ENCODE assay signal across 8 cellular contexts in the genomic region with DNA sequence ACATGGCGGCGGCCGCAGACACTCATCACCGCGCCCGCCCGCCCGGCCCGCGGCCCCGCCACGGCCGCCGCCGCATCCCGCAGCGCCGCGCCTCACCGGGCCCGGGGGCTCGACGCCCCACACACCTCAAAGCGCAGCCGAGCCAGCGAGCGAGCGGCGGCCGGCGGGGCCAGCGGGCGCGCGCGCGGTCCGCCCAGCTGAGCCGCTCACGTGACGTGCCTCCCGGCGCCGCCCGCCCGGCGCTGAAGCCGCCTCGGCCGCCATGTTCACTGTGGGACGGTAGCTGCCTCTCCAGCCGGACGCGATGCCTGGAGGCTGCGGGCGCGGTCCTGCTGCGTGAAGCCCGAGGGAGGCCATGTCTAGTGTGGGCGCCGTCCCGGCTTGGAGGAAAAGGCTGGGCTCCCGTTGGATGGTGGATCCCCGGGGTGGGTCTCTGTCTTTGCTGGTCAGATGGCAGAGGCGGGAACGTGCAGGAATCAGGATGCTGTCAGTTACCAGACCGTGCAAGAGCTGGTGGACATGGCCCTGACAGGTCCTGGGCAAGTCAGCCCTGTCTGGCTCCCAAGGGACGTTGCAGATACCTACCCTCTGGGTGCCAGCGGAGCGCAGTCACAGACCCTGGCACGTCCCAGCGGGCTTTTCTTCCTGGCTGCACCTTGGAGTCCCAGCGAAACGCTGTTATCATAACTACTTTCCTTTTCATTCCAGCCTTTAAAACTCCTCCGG. TPM values are rescaled to one million over a fixed set of nuclear protein-coding genes. Genes with fewer than 3 reads are reported as not detected.
A peak's percentile ranks its signal among the peaks of the same experiment; 100 is the strongest.
DNase-seq lines count a peak whose midpoint lies in the region; ATAC-seq and TF ChIP-seq lines count a peak whose summit lies in the region.

A gene with protein sequence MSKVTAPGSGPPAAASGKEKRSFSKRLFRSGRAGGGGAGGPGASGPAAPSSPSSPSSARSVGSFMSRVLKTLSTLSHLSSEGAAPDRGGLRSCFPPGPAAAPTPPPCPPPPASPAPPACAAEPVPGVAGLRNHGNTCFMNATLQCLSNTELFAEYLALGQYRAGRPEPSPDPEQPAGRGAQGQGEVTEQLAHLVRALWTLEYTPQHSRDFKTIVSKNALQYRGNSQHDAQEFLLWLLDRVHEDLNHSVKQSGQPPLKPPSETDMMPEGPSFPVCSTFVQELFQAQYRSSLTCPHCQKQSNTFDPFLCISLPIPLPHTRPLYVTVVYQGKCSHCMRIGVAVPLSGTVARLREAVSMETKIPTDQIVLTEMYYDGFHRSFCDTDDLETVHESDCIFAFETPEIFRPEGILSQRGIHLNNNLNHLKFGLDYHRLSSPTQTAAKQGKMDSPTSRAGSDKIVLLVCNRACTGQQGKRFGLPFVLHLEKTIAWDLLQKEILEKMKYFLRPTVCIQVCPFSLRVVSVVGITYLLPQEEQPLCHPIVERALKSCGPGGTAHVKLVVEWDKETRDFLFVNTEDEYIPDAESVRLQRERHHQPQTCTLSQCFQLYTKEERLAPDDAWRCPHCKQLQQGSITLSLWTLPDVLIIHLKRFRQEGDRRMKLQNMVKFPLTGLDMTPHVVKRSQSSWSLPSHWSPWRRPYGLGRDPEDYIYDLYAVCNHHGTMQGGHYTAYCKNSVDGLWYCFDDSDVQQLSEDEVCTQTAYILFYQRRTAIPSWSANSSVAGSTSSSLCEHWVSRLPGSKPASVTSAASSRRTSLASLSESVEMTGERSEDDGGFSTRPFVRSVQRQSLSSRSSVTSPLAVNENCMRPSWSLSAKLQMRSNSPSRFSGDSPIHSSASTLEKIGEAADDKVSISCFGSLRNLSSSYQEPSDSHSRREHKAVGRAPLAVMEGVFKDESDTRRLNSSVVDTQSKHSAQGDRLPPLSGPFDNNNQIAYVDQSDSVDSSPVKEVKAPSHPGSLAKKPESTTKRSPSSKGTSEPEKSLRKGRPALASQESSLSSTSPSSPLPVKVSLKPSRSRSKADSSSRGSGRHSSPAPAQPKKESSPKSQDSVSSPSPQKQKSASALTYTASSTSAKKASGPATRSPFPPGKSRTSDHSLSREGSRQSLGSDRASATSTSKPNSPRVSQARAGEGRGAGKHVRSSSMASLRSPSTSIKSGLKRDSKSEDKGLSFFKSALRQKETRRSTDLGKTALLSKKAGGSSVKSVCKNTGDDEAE (N-terminal part only) (minus strand): TSS at position 186 of the 726 bp plus-strand sequence. CDS start 182 bp downstream, at position 4.

- ATAC-seq in GM19372 (IDR thresholded peaks at IDR 0.05; ENCODE audit: low read depth, unreplicated experiment) (peak; percentile 92), HG03520 (IDR thresholded peaks at IDR 0.05; ENCODE audit: unreplicated experiment) (peak; percentile 85)

- H3K4me3 Mint-ChIP-seq in activated CD4-positive, alpha-beta T cell treated with anti-CD3 and anti-CD28 coated beads, Interleukin-2, amount 10 ng/mL, durations not matched to agents 24 days and 14 days = peak within 1 kb of the TSS; percentile 93

- peaks cover 2% of the 10 kb centered on the region for H3K36me3 Mint-ChIP-seq in activated CD4-positive, alpha-beta T cell treated with anti-CD3 and anti-CD28 coated beads, Interleukin-2, amount 10 ng/mL, durations not matched to agents 24 days and 14 days (ENCODE audit: low read depth)

- peak within 1 kb of the TSS; percentile 66 to 93 (median 86) for H3K4me3 ChIP-seq in BLaER1 treated with 17β-estradiol and CSF1 and Interleukin-3, amounts not matched to agents 10 nM and 100 nM
- H3K4me3 ChIP-seq in coronary artery = peak within 1 kb of the TSS; percentile 89

- intact Hi-C loops in activated CD4-positive, alpha-beta T cell treated with anti-CD3 and anti-CD28 coated beads, Interleukin-2, amount 10 ng/mL, durations not matched to agents 24 days and 14 days (cut with micrococcal nuclease) = loop anchor here (2.0 kb wide), 1 partner anchor 53 kb away; no protein-coding TSS in a partner anchor

- peaks cover 22% of the 10 kb centered on the region for H3K4me1 Mint-ChIP-seq in activated CD4-positive, alpha-beta T cell treated with anti-CD3 and anti-CD28 coated beads, Interleukin-2, amount 10 ng/mL, durations not matched to agents 24 days and 14 days

- DNase-seq in NCI-H526 (lab: John Stamatoyannopoulos, UW) = peak; percentile 89 to 98
- peak; percentile 97 for DNase-seq in activated CD4-positive, alpha-beta T cell treated with anti-CD3 and anti-CD28 coated beads, Interleukin-2, amount 10 ng/mL, durations not matched to agents 24 days and 14 days
- DNase-seq in coronary artery (ENCODE audit: low spot score) = peak; percentile 95
- peak; percentile 73 to 75 for DNase-seq in stimulated activated CD4-positive, alpha-beta T cell treated with anti-CD3 and anti-CD28 coated beads, Interleukin-1b, Interleukin-23, amount 100 ng/mL, for 1 hour (ENCODE audit: low read depth in 2 of 2)

- H3K36me3 ChIP-seq in BLaER1 treated with 17β-estradiol and CSF1 and Interleukin-3, amounts not matched to agents 10 nM and 100 nM = no peaks in the 10 kb centered on the region

- peaks cover 24 to 42% (median 34%) of the 10 kb centered on the region in 10 experiments for H3K4me1 ChIP-seq in BLaER1 treated with 17β-estradiol and CSF1 and Interleukin-3, amounts not matched to agents 10 nM and 100 nM

- H3K9me3 ChIP-seq in BLaER1 treated with 17β-estradiol and CSF1 and Interleukin-3, amounts not matched to agents 10 nM and 100 nM (replicated peaks in 1 of 11) = no peaks in the 10 kb centered on the region

- no peak for TF ChIP-seq CTCF in coronary artery (IDR thresholded peaks at IDR 0.05)

- H3K9ac ChIP-seq in BLaER1 treated with 17β-estradiol and CSF1 and Interleukin-3, amounts not matched to agents 10 nM and 100 nM = peak within 1 kb of the TSS; percentile 79 to 91 (median 86)

- H3K4me2 ChIP-seq in BLaER1 treated with 17β-estradiol and CSF1 and Interleukin-3, amounts not matched to agents 10 nM and 100 nM = peak within 1 kb of the TSS; percentile 81 to 99 (median 97)

- H3K27ac Mint-ChIP-seq in activated CD4-positive, alpha-beta T cell treated with anti-CD3 and anti-CD28 coated beads, Interleukin-2, amount 10 ng/mL, durations not matched to agents 24 days and 14 days = peak within 1 kb of the TSS; percentile 91

- H3K27me3 ChIP-seq in BLaER1 treated with 17β-estradiol and CSF1 and Interleukin-3, amounts not matched to agents 10 nM and 100 nM = no peaks in the 10 kb centered on the region
- no peaks in the 10 kb centered on the region for H3K27me3 ChIP-seq in layer of hippocampus (ENCODE audit: control insufficient read depth, insufficient read depth, low read length)

- peaks cover 13 to 41% (median 21%) of the 10 kb centered on the region in 11 experiments; a peak in 17 of 22 replicates for H4K20me1 ChIP-seq in BLaER1 treated with 17β-estradiol and CSF1 and Interleukin-3, amounts not matched to agents 10 nM and 100 nM

- H3K27me3 Mint-ChIP-seq in activated CD4-positive, alpha-beta T cell treated with anti-CD3 and anti-CD28 coated beads, Interleukin-2, amount 10 ng/mL, durations not matched to agents 24 days and 14 days = peaks cover 4% of the 10 kb centered on the region

- peak within 1 kb of the TSS; percentile 41 to 87 (median 80); a peak in 21 of 22 replicates for H3K27ac ChIP-seq in BLaER1 treated with 17β-estradiol and CSF1 and Interleukin-3, amounts not matched to agents 10 nM and 100 nM
- H3K27ac ChIP-seq in coronary artery (peak within 1 kb of the TSS; percentile 60 to 91), layer of hippocampus (ENCODE audit: low read depth, low read length) (peak within 1 kb of the TSS; percentile 77)

- H3K9me3 Mint-ChIP-seq in activated CD4-positive, alpha-beta T cell treated with anti-CD3 and anti-CD28 coated beads, Interleukin-2, amount 10 ng/mL, durations not matched to agents 24 days and 14 days = no peaks in the 10 kb centered on the region

RNA-seq across cellular contexts. Expression of the gene that starts here (rescaled TPM):
- total RNA-seq in activated CD4-positive, alpha-beta T cell treated with anti-CD3 and anti-CD28 coated beads, Interleukin-2, amount 10 ng/mL, durations not matched to agents 24 days and 14 days = 8.9 and 10.0 TPM in 2 replicates

Comparison
In these comparisons a context has a peak if more than half of its experiments do, and no peak if none do; other contexts are left out.
1. Peak in every context shown above with its lines: DNase-seq, ATAC-seq, H3K4me3 ChIP-seq and H3K27ac ChIP-seq.